10 cellular contexts compared by ENCODE assay signal in the genomic region with DNA sequence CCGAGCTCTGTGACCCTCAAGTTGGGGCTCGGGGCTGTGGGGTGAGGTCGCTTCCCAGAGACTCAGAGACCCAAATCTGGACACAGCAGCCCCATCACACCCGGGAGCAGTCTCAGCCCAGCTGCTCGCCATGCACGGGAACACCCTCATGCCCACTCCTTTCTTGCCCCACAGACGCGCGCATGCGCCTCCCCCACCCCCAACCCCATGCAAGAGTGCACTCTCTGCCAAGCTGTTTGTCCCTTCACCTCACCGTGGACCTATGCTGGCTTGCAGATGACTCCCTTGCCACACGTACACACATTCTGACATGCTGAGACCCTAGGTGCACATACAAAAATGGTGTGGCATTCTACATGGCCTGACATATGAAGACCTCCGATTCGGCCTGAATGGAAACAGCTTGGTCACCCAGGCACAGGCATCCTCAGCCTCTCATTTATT. TPM values are rescaled to one million over a fixed set of nuclear protein-coding genes. Genes with fewer than 3 reads are reported as not detected.
A peak's percentile ranks its signal among the peaks of the same experiment; 100 is the strongest.
DNase-seq lines count a peak whose midpoint lies in the region; ATAC-seq and TF ChIP-seq lines count a peak whose summit lies in the region.
"Had no signal": no experiment of that assay in that cellular context is flagged by ENCODE, and none has a peak within 500 bp of the region (broad histone marks: within the 10 kb centered on the region; RNA-seq: fewer than 3 reads in every experiment).

No MANE protein-coding gene starts in this region.

- ATAC-seq in left ventricle myocardium superior = peak; percentile 24

- H3K9me3 Mint-ChIP-seq in activated T-helper 2 cell treated with anti-CD3 and anti-CD28 coated beads, Interferon-gamma antibody, Interleukin-2, Interleukin-4, amounts not matched to agents 10 μg/mL and 5 μg/mL and 100 μg/mL, durations not matched to agents 14 hours and 24 hours and 36 hours = peaks cover 6% of the 10 kb centered on the region

- WGBS in stomach, 5 donors = 21 to 33% (median 29%) methylated on average over 11 to 14 of the region's 14 CpGs

- TF ChIP-seq CTCF in stomach (IDR thresholded peaks at IDR 0.05) = no peak

- H3K27ac ChIP-seq in stomach = peak overlapping the region; percentile 65 to 94 (median 84)
- H3K27ac ChIP-seq: KMS-11 had no signal

- H3K36me3 Mint-ChIP-seq in activated T-helper 2 cell treated with anti-CD3 and anti-CD28 coated beads, Interferon-gamma antibody, Interleukin-2, Interleukin-4, amounts not matched to agents 10 μg/mL and 5 μg/mL and 100 μg/mL, durations not matched to agents 14 hours and 24 hours and 36 hours (ENCODE audit: low read depth) = no peaks in the 10 kb centered on the region

- peaks cover 45 to 63% (median 61%) of the 10 kb centered on the region in 4 donors for H3K4me1 ChIP-seq in stomach

- no peak for TF ChIP-seq POLR2A in stomach (IDR thresholded peaks at IDR 0.05)

- DNase-seq in DMS53 (lab: John Stamatoyannopoulos, UW) (peak; percentile 47), DMS53 treated with DMSO at 0.1 percent for 48 hours (lab: John Stamatoyannopoulos, UW; ENCODE audit: unreplicated experiment) (no peak), left ventricle myocardium superior (peak; percentile 73), stomach (no peak), NCI-H2227 treated with DMSO at 0.1 percent for 48 hours (lab: John Stamatoyannopoulos, UW) (no peak), NCI-H226 (no peak), NCI-H128 (lab: John Stamatoyannopoulos, UW; ENCODE audit: unreplicated experiment) (no peak)
- DNase-seq in activated T-helper 2 cell treated with anti-CD3 and anti-CD28 coated beads, Interferon-gamma antibody, Interleukin-2, Interleukin-4, amounts not matched to agents 10 μg/mL and 5 μg/mL and 100 μg/mL, durations not matched to agents 14 hours and 24 hours and 36 hours (ENCODE audit: low spot score) = no peak
- DNase-seq: foreskin melanocyte had no signal

- peaks cover 19% of the 10 kb centered on the region for H3K4me1 Mint-ChIP-seq in activated T-helper 2 cell treated with anti-CD3 and anti-CD28 coated beads, Interferon-gamma antibody, Interleukin-2, Interleukin-4, amounts not matched to agents 10 μg/mL and 5 μg/mL and 100 μg/mL, durations not matched to agents 14 hours and 24 hours and 36 hours (ENCODE audit: low read depth)

- no peak for TF ChIP-seq EP300 in stomach (IDR thresholded peaks at IDR 0.05)

- intact Hi-C loops in activated T-helper 2 cell treated with anti-CD3 and anti-CD28 coated beads, Interferon-gamma antibody, Interleukin-2, Interleukin-4, amounts not matched to agents 10 μg/mL and 5 μg/mL and 100 μg/mL, durations not matched to agents 14 hours and 24 hours and 36 hours (cut with micrococcal nuclease) = no loop called here
- intact Hi-C loops in left ventricle myocardium superior (cut with micrococcal nuclease) = no loop called here
- intact Hi-C loops in stomach (cut with DNase I; ENCODE audit: low total_unique reads) = loop anchor here (10.0 kb wide), 1 partner anchor 67 kb away; no protein-coding TSS in a partner anchor

- no peaks in the 10 kb centered on the region for H3K9me3 ChIP-seq in stomach

- H3K27me3 Mint-ChIP-seq in activated T-helper 2 cell treated with anti-CD3 and anti-CD28 coated beads, Interferon-gamma antibody, Interleukin-2, Interleukin-4, amounts not matched to agents 10 μg/mL and 5 μg/mL and 100 μg/mL, durations not matched to agents 14 hours and 24 hours and 36 hours (ENCODE audit: low read depth) = no peaks in the 10 kb centered on the region

- H3K4me3 Mint-ChIP-seq in activated T-helper 2 cell treated with anti-CD3 and anti-CD28 coated beads, Interferon-gamma antibody, Interleukin-2, Interleukin-4, amounts not matched to agents 10 μg/mL and 5 μg/mL and 100 μg/mL, durations not matched to agents 14 hours and 24 hours and 36 hours (ENCODE audit: low read depth) = no peak overlapping the region

- no peaks in the 10 kb centered on the region for H3K36me3 ChIP-seq in stomach

- peak overlapping the region; percentile 28 for H3K27ac Mint-ChIP-seq in activated T-helper 2 cell treated with anti-CD3 and anti-CD28 coated beads, Interferon-gamma antibody, Interleukin-2, Interleukin-4, amounts not matched to agents 10 μg/mL and 5 μg/mL and 100 μg/mL, durations not matched to agents 14 hours and 24 hours and 36 hours

- H3K4me3 ChIP-seq in stomach = peak overlapping the region; percentile 46 to 56 (median 52)

- H3K27me3 ChIP-seq in stomach = peaks cover 0 to 12% (median 0%) of the 10 kb centered on the region in 3 donors

RNA-seq across cellular contexts. Expression of a gene that starts 0.5 kb away (rescaled TPM):
- not detected in 2 replicates for total RNA-seq in activated T-helper 2 cell treated with anti-CD3 and anti-CD28 coated beads, Interferon-gamma antibody, Interleukin-2, Interleukin-4, amounts not matched to agents 10 μg/mL and 5 μg/mL and 100 μg/mL, durations not matched to agents 14 hours and 24 hours and 36 hours
- total RNA-seq in left ventricle myocardium superior (11.1 TPM), stomach (10 to 100 TPM in 2 of 5 donors, 1 to 10 TPM in 2, under 1 TPM in 1; 0.58 to 66.9 (median 6.8) TPM)
- polyA plus RNA-seq in stomach = 1 to 10 TPM; 2.3 to 5.6 (median 4.6) TPM

RNA-seq across cellular contexts. Expression of a gene that starts 18.9 kb away (rescaled TPM):
- 1.5 and 1.6 TPM in 2 replicates for total RNA-seq in activated T-helper 2 cell treated with anti-CD3 and anti-CD28 coated beads, Interferon-gamma antibody, Interleukin-2, Interleukin-4, amounts not matched to agents 10 μg/mL and 5 μg/mL and 100 μg/mL, durations not matched to agents 14 hours and 24 hours and 36 hours
- 1.7 TPM for total RNA-seq in left ventricle myocardium superior
- total RNA-seq in stomach = 10 to 100 TPM in 2 of 5 donors, 1 to 10 TPM in 2, under 1 TPM in 1; 0.58 to 26.4 (median 7.1) TPM
- 10 to 100 TPM in 2 of 3 donors, 1 to 10 TPM in 1; 7.8 to 17.3 (median 10.7) TPM for polyA plus RNA-seq in stomach

RNA-seq across cellular contexts. Expression of a gene that starts 25.6 kb away (rescaled TPM):
- total RNA-seq in activated T-helper 2 cell treated with anti-CD3 and anti-CD28 coated beads, Interferon-gamma antibody, Interleukin-2, Interleukin-4, amounts not matched to agents 10 μg/mL and 5 μg/mL and 100 μg/mL, durations not matched to agents 14 hours and 24 hours and 36 hours = not detected in 2 replicates
- total RNA-seq in left ventricle myocardium superior (0.25 TPM), stomach (10 to 100 TPM in 2 of 5 donors, 1 to 10 TPM in 1, not detected in 2; 2.8 to 19.6 (median 18.3) TPM)
- 1 to 10 TPM in 2 of 3 donors, under 1 TPM in 1; 0.46 to 2.8 (median 2.4) TPM for polyA plus RNA-seq in stomach

RNA-seq across cellular contexts. Expression of a gene that starts 27.6 kb away (rescaled TPM):
- total RNA-seq in activated T-helper 2 cell treated with anti-CD3 and anti-CD28 coated beads, Interferon-gamma antibody, Interleukin-2, Interleukin-4, amounts not matched to agents 10 μg/mL and 5 μg/mL and 100 μg/mL, durations not matched to agents 14 hours and 24 hours and 36 hours = 45.1 and 46.0 TPM in 2 replicates
- total RNA-seq in left ventricle myocardium superior (14.7 TPM), stomach (100 to 1,000 TPM in 1 of 5 donors, 10 to 100 TPM in 4; 14.6 to 105 (median 37.4) TPM)
- polyA plus RNA-seq in stomach = 10 to 100 TPM; 60.1 to 68.7 (median 64.2) TPM

RNA-seq across cellular contexts. Expression of a gene that starts 28.4 kb away (rescaled TPM):
- 78.9 and 85.2 TPM in 2 replicates for total RNA-seq in activated T-helper 2 cell treated with anti-CD3 and anti-CD28 coated beads, Interferon-gamma antibody, Interleukin-2, Interleukin-4, amounts not matched to agents 10 μg/mL and 5 μg/mL and 100 μg/mL, durations not matched to agents 14 hours and 24 hours and 36 hours
- total RNA-seq in left ventricle myocardium superior (41.1 TPM), stomach (100 to 1,000 TPM in 1 of 5 donors, 10 to 100 TPM in 4; 11.6 to 122 (median 41.9) TPM)
- 10 to 100 TPM; 67.1 to 88.1 (median 87.7) TPM for polyA plus RNA-seq in stomach

Comparison
In these comparisons a context has a peak if more than half of its experiments do, and no peak if none do; other contexts are left out.
1. DNase-seq: peak in DMS53 (single experiment) and left ventricle myocardium superior (single experiment); none in DMS53 treated with DMSO at 0.1 percent for 48 hours (single experiment), activated T-helper 2 cell treated with anti-CD3 and anti-CD28 coated beads, Interferon-gamma antibody, Interleukin-2, Interleukin-4, amounts not matched to agents 10 μg/mL and 5 μg/mL and 100 μg/mL, durations not matched to agents 14 hours and 24 hours and 36 hours (single experiment), stomach (single experiment), NCI-H2227 treated with DMSO at 0.1 percent for 48 hours (single experiment), NCI-H226 (single experiment) and NCI-H128 (single experiment).